13 cellular contexts compared by ENCODE assay signal in the genomic region with DNA sequence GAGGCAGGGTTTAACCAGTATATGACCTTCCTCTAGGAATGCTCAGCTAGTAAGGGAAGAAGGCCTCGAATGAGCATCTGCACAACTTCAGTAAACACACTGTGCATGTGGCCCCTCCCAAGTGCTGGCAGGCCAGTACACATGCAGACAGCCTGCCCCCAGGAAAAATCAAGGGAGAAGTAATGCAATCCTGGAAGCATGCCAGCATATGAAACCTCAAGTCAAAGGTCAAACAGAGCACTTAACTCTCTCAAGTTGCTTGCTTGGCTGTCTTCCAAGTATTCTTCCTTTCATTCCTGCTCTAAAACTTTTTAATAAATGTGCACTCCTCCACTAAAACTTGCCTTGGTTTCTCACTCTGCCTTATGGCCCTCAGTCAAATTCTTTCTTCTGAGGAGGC.
DNase-seq lines count a peak whose midpoint lies in the region; ATAC-seq lines count a peak whose summit lies in the region.
"Had no signal": no experiment of that assay in that cellular context is flagged by ENCODE, and none has a peak within 500 bp of the region (broad histone marks: within the 10 kb centered on the region; RNA-seq: fewer than 3 reads in every experiment).

No MANE protein-coding gene starts in this region.

- DNase-seq in DMS 273 (lab: John Stamatoyannopoulos, UW; ENCODE audit: unreplicated experiment) (peak; percentile 56), LHCN-M2 (ENCODE audit: low read depth) (peak; percentile 11), RPMI7951 (ENCODE audit: low read depth) (peak; percentile 7), iris pigment epithelial cell (ENCODE audit: low read depth) (peak; percentile 19), hepatic stellate cell (ENCODE audit: low spot score) (no peak), SIG-M5 treated with dmso at 0.1 percent for 504 hours (lab: John Stamatoyannopoulos, UW; ENCODE audit: unreplicated experiment) (no peak)
- DNase-seq: activated CD4-positive, alpha-beta T cell treated with anti-CD3 and anti-CD28 coated beads for 4 hours; activated naive CD4-positive, alpha-beta T cell; activated T-cell treated with anti-CD3 and anti-CD28 coated beads, Interleukin-2, amount 50 U/mL, for 4 hours; adrenal gland; hippocampal formation; posterior cingulate gyrus had no signal

- no peak for ATAC-seq in HG02678 (IDR thresholded peaks at IDR 0.05; ENCODE audit: unreplicated experiment)
- ATAC-seq: activated T-cell treated with anti-CD3 and anti-CD28 coated beads, Interleukin-2, amount 50 U/mL, for 4 hours had no signal

Comparison
In these comparisons a context has a peak if more than half of its experiments do, and no peak if none do; other contexts are left out.
1. DNase-seq: peak in DMS 273 (single experiment), LHCN-M2 (single experiment), RPMI7951 (single experiment) and iris pigment epithelial cell (single experiment); none in hepatic stellate cell (single experiment) and SIG-M5 treated with dmso at 0.1 percent for 504 hours (single experiment).